1 cellular context compared by ENCODE assay signal in the genomic region with DNA sequence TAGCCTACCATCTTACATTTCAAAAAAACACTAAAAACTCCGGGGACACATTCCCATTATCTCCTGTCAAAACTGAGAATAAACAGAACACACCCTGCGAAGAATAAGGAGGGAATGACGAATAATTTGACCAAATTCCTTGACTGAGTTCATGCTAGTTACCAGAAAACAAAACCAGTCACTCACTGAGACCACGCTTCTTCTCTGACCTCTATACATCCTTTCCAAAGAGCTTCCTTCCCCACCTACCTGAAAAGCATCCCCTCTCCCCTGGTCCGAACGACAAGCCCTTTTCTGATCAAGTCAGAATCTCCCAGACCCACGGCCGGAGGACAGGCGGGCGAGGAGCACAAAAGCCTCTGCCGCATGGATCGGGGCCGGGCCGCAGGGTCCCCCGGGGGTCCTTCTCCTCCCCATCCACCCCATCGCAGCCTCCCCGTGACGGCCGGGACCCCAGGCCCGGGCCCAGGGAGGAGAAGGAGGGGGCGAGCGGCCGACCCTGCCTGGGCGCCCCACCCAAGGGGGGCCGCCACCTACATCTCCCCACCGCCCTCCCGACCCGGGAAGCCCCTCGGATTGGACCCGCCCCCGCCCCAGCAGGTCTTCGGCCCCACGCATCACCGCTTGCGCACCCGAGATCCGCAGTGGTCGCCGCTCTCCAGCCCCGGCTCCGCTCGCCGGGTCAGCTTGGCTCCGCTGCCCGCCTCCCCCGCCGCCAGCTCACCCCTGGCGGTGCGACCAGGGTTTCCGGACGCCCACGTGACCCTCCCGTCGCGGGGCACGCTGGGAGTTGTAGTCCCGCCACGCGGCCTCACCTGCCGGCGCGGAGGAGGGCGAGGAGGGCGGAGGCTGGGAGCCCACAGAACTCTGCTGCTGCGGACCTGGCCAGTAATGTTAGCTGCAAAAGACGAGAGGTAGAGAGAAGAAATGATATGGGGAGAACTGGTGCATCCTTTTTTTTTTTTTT.
TF ChIP-seq lines count a peak whose summit lies in the region.

A gene with protein sequence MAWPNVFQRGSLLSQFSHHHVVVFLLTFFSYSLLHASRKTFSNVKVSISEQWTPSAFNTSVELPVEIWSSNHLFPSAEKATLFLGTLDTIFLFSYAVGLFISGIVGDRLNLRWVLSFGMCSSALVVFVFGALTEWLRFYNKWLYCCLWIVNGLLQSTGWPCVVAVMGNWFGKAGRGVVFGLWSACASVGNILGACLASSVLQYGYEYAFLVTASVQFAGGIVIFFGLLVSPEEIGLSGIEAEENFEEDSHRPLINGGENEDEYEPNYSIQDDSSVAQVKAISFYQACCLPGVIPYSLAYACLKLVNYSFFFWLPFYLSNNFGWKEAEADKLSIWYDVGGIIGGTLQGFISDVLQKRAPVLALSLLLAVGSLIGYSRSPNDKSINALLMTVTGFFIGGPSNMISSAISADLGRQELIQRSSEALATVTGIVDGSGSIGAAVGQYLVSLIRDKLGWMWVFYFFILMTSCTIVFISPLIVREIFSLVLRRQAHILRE (minus strand): TSS at position 747 of the 967 bp plus-strand sequence. CDS start 16,004 bp downstream, outside the sequence.

TF ChIP-seq in K562, 482 proteins besides CTCF, POLR2A, EP300 and RAD21 (continued from another document and continues in another):
- TF ChIP-seq, protein P1, sequence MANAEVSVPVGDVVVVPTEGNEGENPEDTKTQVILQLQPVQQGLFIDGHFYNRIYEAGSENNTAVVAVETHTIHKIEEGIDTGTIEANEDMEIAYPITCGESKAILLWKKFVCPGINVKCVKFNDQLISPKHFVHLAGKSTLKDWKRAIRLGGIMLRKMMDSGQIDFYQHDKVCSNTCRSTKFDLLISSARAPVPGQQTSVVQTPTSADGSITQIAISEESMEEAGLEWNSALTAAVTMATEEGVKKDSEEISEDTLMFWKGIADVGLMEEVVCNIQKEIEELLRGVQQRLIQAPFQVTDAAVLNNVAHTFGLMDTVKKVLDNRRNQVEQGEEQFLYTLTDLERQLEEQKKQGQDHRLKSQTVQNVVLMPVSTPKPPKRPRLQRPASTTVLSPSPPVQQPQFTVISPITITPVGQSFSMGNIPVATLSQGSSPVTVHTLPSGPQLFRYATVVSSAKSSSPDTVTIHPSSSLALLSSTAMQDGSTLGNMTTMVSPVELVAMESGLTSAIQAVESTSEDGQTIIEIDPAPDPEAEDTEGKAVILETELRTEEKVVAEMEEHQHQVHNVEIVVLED (CRISPR knock-in tag; IDR thresholded peaks at IDR 0.05): peak; percentile 81
- no peak; the same call in 1 of the 2 replicates for TF ChIP-seq NCOR1 (IDR thresholded peaks at IDR 0.05)
- no peak; the same call in 1 of the 2 replicates for TF ChIP-seq HLTF (IDR thresholded peaks at IDR 0.05)
- peak; percentile 77; the same call in 1 of the 2 replicates for TF ChIP-seq SREBF1 (IDR thresholded peaks at IDR 0.05; ENCODE audit: borderline replicate concordance, low read depth, low read length)
- no peak for TF ChIP-seq AFF4 (CRISPR knock-in tag; IDR thresholded peaks at IDR 0.05)
- TF ChIP-seq, protein P2, sequence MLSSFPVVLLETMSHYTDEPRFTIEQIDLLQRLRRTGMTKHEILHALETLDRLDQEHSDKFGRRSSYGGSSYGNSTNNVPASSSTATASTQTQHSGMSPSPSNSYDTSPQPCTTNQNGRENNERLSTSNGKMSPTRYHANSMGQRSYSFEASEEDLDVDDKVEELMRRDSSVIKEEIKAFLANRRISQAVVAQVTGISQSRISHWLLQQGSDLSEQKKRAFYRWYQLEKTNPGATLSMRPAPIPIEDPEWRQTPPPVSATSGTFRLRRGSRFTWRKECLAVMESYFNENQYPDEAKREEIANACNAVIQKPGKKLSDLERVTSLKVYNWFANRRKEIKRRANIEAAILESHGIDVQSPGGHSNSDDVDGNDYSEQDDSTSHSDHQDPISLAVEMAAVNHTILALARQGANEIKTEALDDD (IDR thresholded peaks at IDR 0.05): peak; percentile 91
- no peak for TF ChIP-seq DDX20 (tag; IDR thresholded peaks at IDR 0.05; ENCODE audit: low read depth)
- no peak for TF ChIP-seq KLF1 (tag; IDR thresholded peaks at IDR 0.05)
- TF ChIP-seq MCM3 (IDR thresholded peaks at IDR 0.05): no peak
- TF ChIP-seq MEIS2 (IDR thresholded peaks at IDR 0.05; ENCODE audit: partially characterized antibody): peak; percentile 41
- peak; percentile 33; the same call in 1 of the 2 replicates for TF ChIP-seq ZBTB17 (CRISPR knock-in tag; IDR thresholded peaks at IDR 0.05)
- peak; percentile 88 for TF ChIP-seq MBD2 (IDR thresholded peaks at IDR 0.05; ENCODE audit: borderline replicate concordance, low read depth)
- TF ChIP-seq BRD4 (IDR thresholded peaks at IDR 0.05): no peak
- no peak for TF ChIP-seq SMAD1 (IDR thresholded peaks at IDR 0.05; ENCODE audit: low read depth, low read length, partially characterized antibody)
- TF ChIP-seq NEUROD1 (IDR thresholded peaks at IDR 0.05; ENCODE audit: borderline replicate concordance, low read depth, low read length, partially characterized antibody): peak; percentile 75
- peak; percentile 90 for TF ChIP-seq PHF8 (IDR thresholded peaks at IDR 0.05; ENCODE audit: borderline replicate concordance, low read length)
- no peak for TF ChIP-seq ZNF584 (CRISPR knock-in tag; IDR thresholded peaks at IDR 0.05; ENCODE audit: low read depth)
- TF ChIP-seq, protein P3, sequence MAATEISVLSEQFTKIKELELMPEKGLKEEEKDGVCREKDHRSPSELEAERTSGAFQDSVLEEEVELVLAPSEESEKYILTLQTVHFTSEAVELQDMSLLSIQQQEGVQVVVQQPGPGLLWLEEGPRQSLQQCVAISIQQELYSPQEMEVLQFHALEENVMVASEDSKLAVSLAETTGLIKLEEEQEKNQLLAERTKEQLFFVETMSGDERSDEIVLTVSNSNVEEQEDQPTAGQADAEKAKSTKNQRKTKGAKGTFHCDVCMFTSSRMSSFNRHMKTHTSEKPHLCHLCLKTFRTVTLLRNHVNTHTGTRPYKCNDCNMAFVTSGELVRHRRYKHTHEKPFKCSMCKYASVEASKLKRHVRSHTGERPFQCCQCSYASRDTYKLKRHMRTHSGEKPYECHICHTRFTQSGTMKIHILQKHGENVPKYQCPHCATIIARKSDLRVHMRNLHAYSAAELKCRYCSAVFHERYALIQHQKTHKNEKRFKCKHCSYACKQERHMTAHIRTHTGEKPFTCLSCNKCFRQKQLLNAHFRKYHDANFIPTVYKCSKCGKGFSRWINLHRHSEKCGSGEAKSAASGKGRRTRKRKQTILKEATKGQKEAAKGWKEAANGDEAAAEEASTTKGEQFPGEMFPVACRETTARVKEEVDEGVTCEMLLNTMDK (IDR thresholded peaks at IDR 0.05; ENCODE audit: borderline replicate concordance, insufficient read depth, low read depth, low read length, poor library complexity, severe bottlenecking): peak; percentile 98
- peak; percentile 92 for TF ChIP-seq EGR1 (conservative IDR thresholded peaks at IDR 0.05)
- no peak for TF ChIP-seq ZNF121 (CRISPR knock-in tag; conservative IDR thresholded peaks at IDR 0.05)
- TF ChIP-seq ELK1 (CRISPR knock-in tag; IDR thresholded peaks at IDR 0.05): no peak
- TF ChIP-seq ZFPM2 (CRISPR knock-in tag; IDR thresholded peaks at IDR 0.05): no peak
- TF ChIP-seq ZNF12 (CRISPR knock-in tag; IDR thresholded peaks at IDR 0.05): no peak
- TF ChIP-seq, protein P4, sequence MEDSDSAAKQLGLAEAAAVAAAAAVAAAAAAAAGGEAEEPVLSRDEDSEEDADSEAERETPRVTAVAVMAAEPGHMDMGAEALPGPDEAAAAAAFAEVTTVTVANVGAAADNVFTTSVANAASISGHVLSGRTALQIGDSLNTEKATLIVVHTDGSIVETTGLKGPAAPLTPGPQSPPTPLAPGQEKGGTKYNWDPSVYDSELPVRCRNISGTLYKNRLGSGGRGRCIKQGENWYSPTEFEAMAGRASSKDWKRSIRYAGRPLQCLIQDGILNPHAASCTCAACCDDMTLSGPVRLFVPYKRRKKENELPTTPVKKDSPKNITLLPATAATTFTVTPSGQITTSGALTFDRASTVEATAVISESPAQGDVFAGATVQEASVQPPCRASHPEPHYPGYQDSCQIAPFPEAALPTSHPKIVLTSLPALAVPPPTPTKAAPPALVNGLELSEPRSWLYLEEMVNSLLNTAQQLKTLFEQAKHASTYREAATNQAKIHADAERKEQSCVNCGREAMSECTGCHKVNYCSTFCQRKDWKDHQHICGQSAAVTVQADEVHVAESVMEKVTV (CRISPR knock-in tag; IDR thresholded peaks at IDR 0.05): no peak
- TF ChIP-seq PHB (CRISPR knock-in tag; IDR thresholded peaks at IDR 0.05): peak; percentile 89
- TF ChIP-seq GTF2F1 (IDR thresholded peaks at IDR 0.05; ENCODE audit: low read depth, low read length): no peak
- no peak for TF ChIP-seq ESRRB (CRISPR knock-in tag; IDR thresholded peaks at IDR 0.05; ENCODE audit: borderline replicate concordance)
- peak; percentile 94 for TF ChIP-seq CREM (IDR thresholded peaks at IDR 0.05; ENCODE audit: low read depth)
- peak; percentile 61; the same call in 1 of the 2 replicates for TF ChIP-seq ESRRA (IDR thresholded peaks at IDR 0.05; ENCODE audit: borderline replicate concordance, low read depth)
- no peak for TF ChIP-seq NFRKB (IDR thresholded peaks at IDR 0.05; ENCODE audit: low read depth)
- TF ChIP-seq XRCC4 (IDR thresholded peaks at IDR 0.05; ENCODE audit: extremely low read depth, insufficient read depth, insufficient read length): no peak
- no peak for TF ChIP-seq FOXA1 (IDR thresholded peaks at IDR 0.05; ENCODE audit: borderline replicate concordance)
- no peak for TF ChIP-seq HES1 (IDR thresholded peaks at IDR 0.05; ENCODE audit: low read depth)
- TF ChIP-seq ZNF134 (CRISPR knock-in tag; conservative IDR thresholded peaks at IDR 0.05): no peak
- TF ChIP-seq, protein P5, sequence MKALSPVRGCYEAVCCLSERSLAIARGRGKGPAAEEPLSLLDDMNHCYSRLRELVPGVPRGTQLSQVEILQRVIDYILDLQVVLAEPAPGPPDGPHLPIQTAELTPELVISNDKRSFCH (CRISPR knock-in tag; IDR thresholded peaks at IDR 0.05): no peak
- TF ChIP-seq, protein P5 (tag; IDR thresholded peaks at IDR 0.05): no peak
- TF ChIP-seq, protein P6, sequence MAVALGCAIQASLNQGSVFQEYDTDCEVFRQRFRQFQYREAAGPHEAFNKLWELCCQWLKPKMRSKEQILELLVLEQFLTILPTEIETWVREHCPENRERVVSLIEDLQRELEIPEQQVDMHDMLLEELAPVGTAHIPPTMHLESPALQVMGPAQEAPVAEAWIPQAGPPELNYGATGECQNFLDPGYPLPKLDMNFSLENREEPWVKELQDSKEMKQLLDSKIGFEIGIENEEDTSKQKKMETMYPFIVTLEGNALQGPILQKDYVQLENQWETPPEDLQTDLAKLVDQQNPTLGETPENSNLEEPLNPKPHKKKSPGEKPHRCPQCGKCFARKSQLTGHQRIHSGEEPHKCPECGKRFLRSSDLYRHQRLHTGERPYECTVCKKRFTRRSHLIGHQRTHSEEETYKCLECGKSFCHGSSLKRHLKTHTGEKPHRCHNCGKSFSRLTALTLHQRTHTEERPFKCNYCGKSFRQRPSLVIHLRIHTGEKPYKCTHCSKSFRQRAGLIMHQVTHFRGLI (CRISPR knock-in tag; IDR thresholded peaks at IDR 0.05): no peak
- TF ChIP-seq ZNF224 (CRISPR knock-in tag; IDR thresholded peaks at IDR 0.05): no peak
- TF ChIP-seq TCFL5 (CRISPR knock-in tag; conservative IDR thresholded peaks at IDR 0.05): no peak
- no peak for TF ChIP-seq CREB5 (CRISPR knock-in tag; IDR thresholded peaks at IDR 0.05)
